Comparison of ENCODE assay signal across 1 cellular context in genomic region chr5:149289307-149289706, GRCh38.
TF ChIP-seq lines count a peak whose summit lies in the region.

No MANE protein-coding gene starts in this region.

TF ChIP-seq in IMR-90, 13 proteins besides CTCF, POLR2A, EP300 and RAD21:
- no peak for TF ChIP-seq NFE2L2 (IDR thresholded peaks at IDR 0.05; ENCODE audit: low read depth, low read length)
- TF ChIP-seq MAFK (IDR thresholded peaks at IDR 0.05; ENCODE audit: low read depth, low read length), result no peak
- TF ChIP-seq MXI1 (IDR thresholded peaks at IDR 0.05; ENCODE audit: borderline replicate concordance, low read depth, low read length), result no peak
- no peak for TF ChIP-seq RCOR1 (IDR thresholded peaks at IDR 0.05; ENCODE audit: insufficient replicate concordance, low read length)
- no peak for TF ChIP-seq CHD1 (IDR thresholded peaks at IDR 0.05; ENCODE audit: low read depth, low read length)
- TF ChIP-seq RFX5 (IDR thresholded peaks at IDR 0.05; ENCODE audit: low read depth, low read length), result no peak
- no peak for TF ChIP-seq CEBPB (IDR thresholded peaks at IDR 0.05; ENCODE audit: low read depth, low read length)
- no peak for TF ChIP-seq FOS (IDR thresholded peaks at IDR 0.05; ENCODE audit: low read depth, low read length)
- TF ChIP-seq, protein P1, sequence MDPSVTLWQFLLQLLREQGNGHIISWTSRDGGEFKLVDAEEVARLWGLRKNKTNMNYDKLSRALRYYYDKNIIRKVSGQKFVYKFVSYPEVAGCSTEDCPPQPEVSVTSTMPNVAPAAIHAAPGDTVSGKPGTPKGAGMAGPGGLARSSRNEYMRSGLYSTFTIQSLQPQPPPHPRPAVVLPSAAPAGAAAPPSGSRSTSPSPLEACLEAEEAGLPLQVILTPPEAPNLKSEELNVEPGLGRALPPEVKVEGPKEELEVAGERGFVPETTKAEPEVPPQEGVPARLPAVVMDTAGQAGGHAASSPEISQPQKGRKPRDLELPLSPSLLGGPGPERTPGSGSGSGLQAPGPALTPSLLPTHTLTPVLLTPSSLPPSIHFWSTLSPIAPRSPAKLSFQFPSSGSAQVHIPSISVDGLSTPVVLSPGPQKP (IDR thresholded peaks at IDR 0.05; ENCODE audit: borderline replicate concordance, low read depth, low read length), result no peak
- TF ChIP-seq, protein P2, sequence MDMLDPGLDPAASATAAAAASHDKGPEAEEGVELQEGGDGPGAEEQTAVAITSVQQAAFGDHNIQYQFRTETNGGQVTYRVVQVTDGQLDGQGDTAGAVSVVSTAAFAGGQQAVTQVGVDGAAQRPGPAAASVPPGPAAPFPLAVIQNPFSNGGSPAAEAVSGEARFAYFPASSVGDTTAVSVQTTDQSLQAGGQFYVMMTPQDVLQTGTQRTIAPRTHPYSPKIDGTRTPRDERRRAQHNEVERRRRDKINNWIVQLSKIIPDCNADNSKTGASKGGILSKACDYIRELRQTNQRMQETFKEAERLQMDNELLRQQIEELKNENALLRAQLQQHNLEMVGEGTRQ (IDR thresholded peaks at IDR 0.05; ENCODE audit: low read depth, low read length), result no peak
- TF ChIP-seq MAZ (IDR thresholded peaks at IDR 0.05; ENCODE audit: borderline replicate concordance, low read depth, low read length), result no peak
- TF ChIP-seq BHLHE40 (IDR thresholded peaks at IDR 0.05; ENCODE audit: low read depth, low read length), result no peak
- no peak for TF ChIP-seq SMC3 (IDR thresholded peaks at IDR 0.05; ENCODE audit: low read depth, low read length)
